ENCODE assay signal across 15 cellular contexts in genomic region chr9:13979941-13980318, GRCh38.
DNase-seq lines count a peak whose midpoint lies in the region; ATAC-seq and TF ChIP-seq lines count a peak whose summit lies in the region.
"Had no signal": no experiment of that assay in that cellular context is flagged by ENCODE, and none has a peak within 500 bp of the region (broad histone marks: within the 10 kb centered on the region; RNA-seq: fewer than 3 reads in every experiment).

No MANE protein-coding gene starts in this region.

- intact Hi-C loops in CD4-positive, alpha-beta T cell (cut with DNase I, micrococcal nuclease) = loop anchor here in 1 of 2 experiments (10.0 kb wide), 1 partner anchor 65 kb away; no protein-coding TSS in a partner anchor
- intact Hi-C loops in CD4-positive, alpha-beta memory T cell (cut with micrococcal nuclease) = no loop called here

- no peaks in the 10 kb centered on the region for H3K4me1 ChIP-seq in CD4-positive, alpha-beta memory T cell (ENCODE audit: insufficient read depth, low read length)

- no peaks in the 10 kb centered on the region for H3K36me3 ChIP-seq in CD4-positive, alpha-beta memory T cell (ENCODE audit: insufficient read depth, low read length)

- no peak for TF ChIP-seq CTCF in VCaP (conservative IDR thresholded peaks at IDR 0.05)
- TF ChIP-seq CTCF in mesothelial cell of epicardium (IDR thresholded peaks at IDR 0.05; ENCODE audit: unreplicated experiment) = no peak
- TF ChIP-seq CTCF in CD4-positive, alpha-beta T cell (IDR thresholded peaks at IDR 0.05) = no peak

- peaks cover 3% of the 10 kb centered on the region for H3K36me3 Mint-ChIP-seq in mesothelial cell of epicardium
- H3K36me3 Mint-ChIP-seq in CD4-positive, alpha-beta T cell (ENCODE audit: low read depth) = no peaks in the 10 kb centered on the region
- H3K36me3 Mint-ChIP-seq in CD4-positive, alpha-beta memory T cell = no peaks in the 10 kb centered on the region
- H3K36me3 Mint-ChIP-seq: CD8-positive, alpha-beta T cell had no signal

- POLR2A ChIA-PET in CD4-positive, alpha-beta T cell (lab: Charles Lee) = no interaction called here
- POLR2A ChIA-PET in CD4-positive, alpha-beta memory T cell (lab: Charles Lee; ENCODE audit: partially characterized antibody) = no interaction called here

- no peaks in the 10 kb centered on the region for H3K9me3 ChIP-seq in CD4-positive, alpha-beta T cell (ENCODE audit: control insufficient read depth, low read length)
- H3K9me3 ChIP-seq in CD4-positive, alpha-beta memory T cell (ENCODE audit: control insufficient read depth in 1 of 2, low read length in 2 of 2) = no peaks in the 10 kb centered on the region

- H3K9me3 Mint-ChIP-seq in mesothelial cell of epicardium = peaks cover 4% of the 10 kb centered on the region
- peaks cover 4% of the 10 kb centered on the region for H3K9me3 Mint-ChIP-seq in CD4-positive, alpha-beta T cell
- peaks cover 0 to 16% (median 3%) of the 10 kb centered on the region in 8 donors for H3K9me3 Mint-ChIP-seq in CD4-positive, alpha-beta memory T cell

- ATAC-seq in GM18861 (IDR thresholded peaks at IDR 0.05; ENCODE audit: unreplicated experiment) (peak; percentile 69), HG03469 (IDR thresholded peaks at IDR 0.05; ENCODE audit: unreplicated experiment) (no peak)
- no peak for ATAC-seq in CD4-positive, alpha-beta T cell (ENCODE audit: poor library complexity)
- ATAC-seq: CD8-positive, alpha-beta T cell; GM12878; HCT116; K562 had no signal

- no peaks in the 10 kb centered on the region for H3K27me3 Mint-ChIP-seq in mesothelial cell of epicardium (ENCODE audit: low read depth)
- no peaks in the 10 kb centered on the region for H3K27me3 Mint-ChIP-seq in CD4-positive, alpha-beta T cell
- no peaks in the 10 kb centered on the region for H3K27me3 Mint-ChIP-seq in CD4-positive, alpha-beta memory T cell
- H3K27me3 Mint-ChIP-seq: B cell had no signal

- H3K27ac ChIP-seq in VCaP = peak overlapping the region; percentile 72
- H3K27ac ChIP-seq in CD4-positive, alpha-beta T cell (ENCODE audit: low read depth, low read length) = no peak overlapping the region
- H3K27ac ChIP-seq in CD4-positive, alpha-beta memory T cell (ENCODE audit: low read depth, low read length) = no peak overlapping the region
- H3K27ac ChIP-seq: GM23248, HL-60 had no signal

- CTCF ChIA-PET in CD4-positive, alpha-beta T cell (lab: Charles Lee) = no interaction called here
- CTCF ChIA-PET in CD4-positive, alpha-beta memory T cell (lab: Charles Lee; ENCODE audit: partially characterized antibody) = no interaction called here

- H3K27ac Mint-ChIP-seq in mesothelial cell of epicardium = peak overlapping the region; percentile 70
- no peak overlapping the region for H3K27ac Mint-ChIP-seq in CD4-positive, alpha-beta T cell
- H3K27ac Mint-ChIP-seq in CD4-positive, alpha-beta memory T cell = no peak overlapping the region
- H3K27ac Mint-ChIP-seq: B cell; CD8-positive, alpha-beta T cell had no signal

- DNase-seq in mesothelial cell of epicardium (ENCODE audit: low spot score in 2 of 2, unreplicated experiment in 2 of 2) = no peak
- DNase-seq in CD4-positive, alpha-beta T cell = no peak
- no peak for DNase-seq in HT-29 (ENCODE audit: low spot score)
- no peak for DNase-seq in CD4-positive, alpha-beta memory T cell
- DNase-seq: C1 segment of cervical spinal cord; CD8-positive, alpha-beta T cell; GM23248 had no signal

- H3K4me1 Mint-ChIP-seq in mesothelial cell of epicardium = peaks cover 56% of the 10 kb centered on the region
- H3K4me1 Mint-ChIP-seq in CD4-positive, alpha-beta T cell (ENCODE audit: low read depth) = no peaks in the 10 kb centered on the region
- no peaks in the 10 kb centered on the region for H3K4me1 Mint-ChIP-seq in CD4-positive, alpha-beta memory T cell
- H3K4me1 Mint-ChIP-seq: B cell had no signal

- H3K4me3 ChIP-seq in CD4-positive, alpha-beta memory T cell (ENCODE audit: low read length in 2 of 2) = no peak overlapping the region
- H3K4me3 ChIP-seq: GM12878, GM23248, K562 had no signal

- no peaks in the 10 kb centered on the region for H3K27me3 ChIP-seq in CD4-positive, alpha-beta T cell (ENCODE audit: control insufficient read depth, insufficient read depth, low read length)
- H3K27me3 ChIP-seq in CD4-positive, alpha-beta memory T cell (ENCODE audit: insufficient read depth, low read length) = no peaks in the 10 kb centered on the region

- no peak overlapping the region for H3K4me3 Mint-ChIP-seq in mesothelial cell of epicardium
- H3K4me3 Mint-ChIP-seq in CD4-positive, alpha-beta T cell = no peak overlapping the region
- H3K4me3 Mint-ChIP-seq in CD4-positive, alpha-beta memory T cell = no peak overlapping the region
- H3K4me3 Mint-ChIP-seq: B cell; CD8-positive, alpha-beta T cell had no signal
